In the genomic region with DNA sequence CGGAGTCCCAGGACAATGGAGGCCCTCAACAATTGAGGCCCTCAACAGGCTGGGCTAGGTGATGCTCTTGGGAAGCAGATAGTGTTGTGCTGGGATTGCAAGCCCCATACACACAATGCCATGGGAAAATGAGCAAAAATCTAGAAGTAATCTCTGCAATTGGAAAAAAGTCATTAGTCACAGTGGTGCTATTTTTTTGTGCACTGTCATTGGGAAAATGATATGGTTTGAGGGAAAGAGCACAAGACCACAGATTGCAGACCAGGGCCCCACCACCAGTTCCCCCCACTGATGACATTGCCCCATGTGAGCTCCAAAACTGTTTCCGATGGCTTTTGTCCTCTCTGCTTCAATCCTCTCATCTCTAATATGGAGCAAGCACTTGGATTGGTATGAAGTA, we compare ENCODE assay signal across 14 cellular contexts. TPM values are rescaled to one million over a fixed set of nuclear protein-coding genes. Genes with fewer than 3 reads are reported as not detected.
DNase-seq lines count a peak whose midpoint lies in the region; ATAC-seq, FAIRE-seq and TF ChIP-seq lines count a peak whose summit lies in the region.
"Had no signal": no experiment of that assay in that cellular context is flagged by ENCODE, and none has a peak within 500 bp of the region (broad histone marks: within the 10 kb centered on the region; RNA-seq: fewer than 3 reads in every experiment).

No MANE protein-coding gene starts in this region.

- H3K4me1 Mint-ChIP-seq in CD4-positive, alpha-beta T cell (ENCODE audit: low read depth), result peaks cover 50% of the 10 kb centered on the region
- peaks cover 34% of the 10 kb centered on the region for H3K4me1 Mint-ChIP-seq in activated naive CD8-positive, alpha-beta T cell treated with anti-CD3 and anti-CD28 coated beads for 36 hours
- H3K4me1 Mint-ChIP-seq in natural killer cell, result peaks cover 43 to 49% of the 10 kb centered on the region in 2 donors

- no peaks in the 10 kb centered on the region for H3K27me3 ChIP-seq in CD4-positive, alpha-beta T cell (ENCODE audit: control insufficient read depth, insufficient read depth, low read length)
- H3K27me3 ChIP-seq: testis had no signal

- no peak overlapping the region for H3K4me3 ChIP-seq in kidney (ENCODE audit: low read length in 2 of 2)
- H3K4me3 ChIP-seq: testis had no signal

- H3K9me3 ChIP-seq in CD4-positive, alpha-beta T cell (ENCODE audit: control insufficient read depth, low read length), result no peaks in the 10 kb centered on the region
- H3K9me3 ChIP-seq in kidney (ENCODE audit: control insufficient read depth in 1 of 2, low read length in 2 of 2), result no peaks in the 10 kb centered on the region
- H3K9me3 ChIP-seq: testis had no signal

- H3K4me1 ChIP-seq in kidney (ENCODE audit: control insufficient read depth in 1 of 2, insufficient read depth in 1 of 2, low read depth in 1 of 2, low read length in 2 of 2), result peaks cover 4 to 6% of the 10 kb centered on the region in 2 donors

- peak overlapping the region; percentile 41 for H3K27ac ChIP-seq in CD4-positive, alpha-beta T cell (ENCODE audit: low read depth, low read length)
- H3K27ac ChIP-seq in kidney (ENCODE audit: low read depth in 2 of 2, low read length in 2 of 2), result no peak overlapping the region
- H3K27ac ChIP-seq: testis had no signal

- CTCF ChIA-PET in CD4-positive, alpha-beta T cell (lab: Charles Lee), result interaction anchor here (1.0 kb wide), 1 partner anchor 51 kb away, joined by 3 read pairs; no protein-coding TSS in a partner anchor

- H3K27me3 Mint-ChIP-seq in CD4-positive, alpha-beta T cell, result no peaks in the 10 kb centered on the region
- no peaks in the 10 kb centered on the region for H3K27me3 Mint-ChIP-seq in activated naive CD8-positive, alpha-beta T cell treated with anti-CD3 and anti-CD28 coated beads for 36 hours
- no peaks in the 10 kb centered on the region for H3K27me3 Mint-ChIP-seq in natural killer cell (ENCODE audit: low read depth in 2 of 2)

- H3K36me3 Mint-ChIP-seq in CD4-positive, alpha-beta T cell (ENCODE audit: low read depth), result peaks cover 29% of the 10 kb centered on the region
- peaks cover 15% of the 10 kb centered on the region for H3K36me3 Mint-ChIP-seq in activated naive CD8-positive, alpha-beta T cell treated with anti-CD3 and anti-CD28 coated beads for 36 hours
- no peaks in the 10 kb centered on the region for H3K36me3 Mint-ChIP-seq in natural killer cell

- H3K4me3 Mint-ChIP-seq in CD4-positive, alpha-beta T cell, result peak overlapping the region; percentile 74
- H3K4me3 Mint-ChIP-seq in activated naive CD8-positive, alpha-beta T cell treated with anti-CD3 and anti-CD28 coated beads for 36 hours, result peak overlapping the region; percentile 47
- peak overlapping the region; percentile 82 for H3K4me3 Mint-ChIP-seq in natural killer cell

- intact Hi-C loops in CD4-positive, alpha-beta T cell (cut with DNase I, micrococcal nuclease), result no loop called here
- intact Hi-C loops in natural killer cell (cut with micrococcal nuclease) (no loop called here), kidney (cut with DNase I) (no loop called here), Right ventricle myocardium superior (cut with DNase I) (no loop called here)

- no peak for DNase-seq in CD4-positive, alpha-beta T cell
- DNase-seq in MV-4-11 (lab: John Stamatoyannopoulos, UW) (peak; percentile 63), natural killer cell (no peak), DMS 273 (lab: John Stamatoyannopoulos, UW; ENCODE audit: unreplicated experiment) (no peak), kidney (no peak), NCI-H1436 (lab: John Stamatoyannopoulos, UW) (no peak), Right ventricle myocardium superior (no peak)
- DNase-seq in activated naive CD8-positive, alpha-beta T cell treated with anti-CD3 and anti-CD28 coated beads for 36 hours, result no peak
- DNase-seq: cerebellar nuclear complex, KG1, NCI-H510A treated with DMSO at 0.1 percent for 48 hours, T-helper 9 cell, testis had no signal

- POLR2A ChIA-PET in CD4-positive, alpha-beta T cell (lab: Charles Lee), result interaction anchor here (0.6 to 4.6 kb wide), 4 partner anchors 24 to 707 kb away, joined by 3 to 32 read pairs (median 5); partner anchors contain the start of gene RABGEF1

- no peaks in the 10 kb centered on the region for H3K9me3 Mint-ChIP-seq in CD4-positive, alpha-beta T cell
- peaks cover 3% of the 10 kb centered on the region for H3K9me3 Mint-ChIP-seq in activated naive CD8-positive, alpha-beta T cell treated with anti-CD3 and anti-CD28 coated beads for 36 hours
- H3K9me3 Mint-ChIP-seq in natural killer cell, result no peaks in the 10 kb centered on the region
- H3K9me3 Mint-ChIP-seq: GM23338 had no signal

- no peak for TF ChIP-seq CTCF in CD4-positive, alpha-beta T cell (IDR thresholded peaks at IDR 0.05)
- no peak for TF ChIP-seq CTCF in natural killer cell (IDR thresholded peaks at IDR 0.05)
- TF ChIP-seq CTCF in kidney (IDR thresholded peaks at IDR 0.05; ENCODE audit: borderline replicate concordance, extremely low read depth, insufficient read depth), result no peak

- H3K27ac Mint-ChIP-seq in CD4-positive, alpha-beta T cell, result peak overlapping the region; percentile 91
- peak overlapping the region; percentile 11 for H3K27ac Mint-ChIP-seq in activated naive CD8-positive, alpha-beta T cell treated with anti-CD3 and anti-CD28 coated beads for 36 hours
- H3K27ac Mint-ChIP-seq in natural killer cell, result peak overlapping the region; percentile 77 to 89
- H3K27ac Mint-ChIP-seq: GM23338 had no signal

- no peak for ATAC-seq in CD4-positive, alpha-beta T cell (ENCODE audit: poor library complexity)
- ATAC-seq in natural killer cell, result no peak
- no peak for ATAC-seq in Right ventricle myocardium superior (ENCODE audit: poor library complexity)
- ATAC-seq: GM23338 had no signal

- no peak for FAIRE-seq in kidney (lab: Jason Lieb, UNC)

- no peak overlapping the region for H3K9ac ChIP-seq in kidney (ENCODE audit: low read length in 2 of 2)

- H3K36me3 ChIP-seq in kidney (ENCODE audit: control insufficient read depth in 1 of 2, insufficient read depth in 2 of 2, low read length in 2 of 2), result no peaks in the 10 kb centered on the region

RNA-seq across cellular contexts. Expression of gene KCTD7, which starts 1.8 kb away (rescaled TPM):
- 10 to 100 TPM; 15.2 TPM for total RNA-seq in CD4-positive, alpha-beta T cell
- total RNA-seq in activated naive CD8-positive, alpha-beta T cell treated with anti-CD3 and anti-CD28 coated beads for 36 hours, result 1 to 10 TPM; 3.5 to 4.3 TPM
- total RNA-seq in natural killer cell (10 to 100 TPM; 29.3 to 33.0 (median 31.7) TPM), kidney (12.4 TPM), Right ventricle myocardium superior (8.0 TPM)
- polyA plus RNA-seq in kidney (ENCODE audit: insufficient read depth, low read depth, low replicate concordance), result 7.2 TPM

Comparison
In these comparisons a context has a peak if more than half of its experiments do, and no peak if none do; other contexts are left out.
1. H3K27ac Mint-ChIP-seq: peak in every context shown above with its lines; median percentile 91 in CD4-positive, alpha-beta T cell; 83 in natural killer cell; 11 in activated naive CD8-positive, alpha-beta T cell treated with anti-CD3 and anti-CD28 coated beads for 36 hours.